ENCODE assay signal across 1 cellular context in genomic region chr17:42900460-42901331, GRCh38.
TF ChIP-seq lines count a peak whose summit lies in the region.

TSS of gene G6PC1 (plus strand) at chr17:42900799. CDS start at chr17:42900877, 78 bp downstream.

TF ChIP-seq in GM23338, 12 proteins besides CTCF, POLR2A, EP300 and RAD21 (continued from another document):
- TF ChIP-seq, protein P1, sequence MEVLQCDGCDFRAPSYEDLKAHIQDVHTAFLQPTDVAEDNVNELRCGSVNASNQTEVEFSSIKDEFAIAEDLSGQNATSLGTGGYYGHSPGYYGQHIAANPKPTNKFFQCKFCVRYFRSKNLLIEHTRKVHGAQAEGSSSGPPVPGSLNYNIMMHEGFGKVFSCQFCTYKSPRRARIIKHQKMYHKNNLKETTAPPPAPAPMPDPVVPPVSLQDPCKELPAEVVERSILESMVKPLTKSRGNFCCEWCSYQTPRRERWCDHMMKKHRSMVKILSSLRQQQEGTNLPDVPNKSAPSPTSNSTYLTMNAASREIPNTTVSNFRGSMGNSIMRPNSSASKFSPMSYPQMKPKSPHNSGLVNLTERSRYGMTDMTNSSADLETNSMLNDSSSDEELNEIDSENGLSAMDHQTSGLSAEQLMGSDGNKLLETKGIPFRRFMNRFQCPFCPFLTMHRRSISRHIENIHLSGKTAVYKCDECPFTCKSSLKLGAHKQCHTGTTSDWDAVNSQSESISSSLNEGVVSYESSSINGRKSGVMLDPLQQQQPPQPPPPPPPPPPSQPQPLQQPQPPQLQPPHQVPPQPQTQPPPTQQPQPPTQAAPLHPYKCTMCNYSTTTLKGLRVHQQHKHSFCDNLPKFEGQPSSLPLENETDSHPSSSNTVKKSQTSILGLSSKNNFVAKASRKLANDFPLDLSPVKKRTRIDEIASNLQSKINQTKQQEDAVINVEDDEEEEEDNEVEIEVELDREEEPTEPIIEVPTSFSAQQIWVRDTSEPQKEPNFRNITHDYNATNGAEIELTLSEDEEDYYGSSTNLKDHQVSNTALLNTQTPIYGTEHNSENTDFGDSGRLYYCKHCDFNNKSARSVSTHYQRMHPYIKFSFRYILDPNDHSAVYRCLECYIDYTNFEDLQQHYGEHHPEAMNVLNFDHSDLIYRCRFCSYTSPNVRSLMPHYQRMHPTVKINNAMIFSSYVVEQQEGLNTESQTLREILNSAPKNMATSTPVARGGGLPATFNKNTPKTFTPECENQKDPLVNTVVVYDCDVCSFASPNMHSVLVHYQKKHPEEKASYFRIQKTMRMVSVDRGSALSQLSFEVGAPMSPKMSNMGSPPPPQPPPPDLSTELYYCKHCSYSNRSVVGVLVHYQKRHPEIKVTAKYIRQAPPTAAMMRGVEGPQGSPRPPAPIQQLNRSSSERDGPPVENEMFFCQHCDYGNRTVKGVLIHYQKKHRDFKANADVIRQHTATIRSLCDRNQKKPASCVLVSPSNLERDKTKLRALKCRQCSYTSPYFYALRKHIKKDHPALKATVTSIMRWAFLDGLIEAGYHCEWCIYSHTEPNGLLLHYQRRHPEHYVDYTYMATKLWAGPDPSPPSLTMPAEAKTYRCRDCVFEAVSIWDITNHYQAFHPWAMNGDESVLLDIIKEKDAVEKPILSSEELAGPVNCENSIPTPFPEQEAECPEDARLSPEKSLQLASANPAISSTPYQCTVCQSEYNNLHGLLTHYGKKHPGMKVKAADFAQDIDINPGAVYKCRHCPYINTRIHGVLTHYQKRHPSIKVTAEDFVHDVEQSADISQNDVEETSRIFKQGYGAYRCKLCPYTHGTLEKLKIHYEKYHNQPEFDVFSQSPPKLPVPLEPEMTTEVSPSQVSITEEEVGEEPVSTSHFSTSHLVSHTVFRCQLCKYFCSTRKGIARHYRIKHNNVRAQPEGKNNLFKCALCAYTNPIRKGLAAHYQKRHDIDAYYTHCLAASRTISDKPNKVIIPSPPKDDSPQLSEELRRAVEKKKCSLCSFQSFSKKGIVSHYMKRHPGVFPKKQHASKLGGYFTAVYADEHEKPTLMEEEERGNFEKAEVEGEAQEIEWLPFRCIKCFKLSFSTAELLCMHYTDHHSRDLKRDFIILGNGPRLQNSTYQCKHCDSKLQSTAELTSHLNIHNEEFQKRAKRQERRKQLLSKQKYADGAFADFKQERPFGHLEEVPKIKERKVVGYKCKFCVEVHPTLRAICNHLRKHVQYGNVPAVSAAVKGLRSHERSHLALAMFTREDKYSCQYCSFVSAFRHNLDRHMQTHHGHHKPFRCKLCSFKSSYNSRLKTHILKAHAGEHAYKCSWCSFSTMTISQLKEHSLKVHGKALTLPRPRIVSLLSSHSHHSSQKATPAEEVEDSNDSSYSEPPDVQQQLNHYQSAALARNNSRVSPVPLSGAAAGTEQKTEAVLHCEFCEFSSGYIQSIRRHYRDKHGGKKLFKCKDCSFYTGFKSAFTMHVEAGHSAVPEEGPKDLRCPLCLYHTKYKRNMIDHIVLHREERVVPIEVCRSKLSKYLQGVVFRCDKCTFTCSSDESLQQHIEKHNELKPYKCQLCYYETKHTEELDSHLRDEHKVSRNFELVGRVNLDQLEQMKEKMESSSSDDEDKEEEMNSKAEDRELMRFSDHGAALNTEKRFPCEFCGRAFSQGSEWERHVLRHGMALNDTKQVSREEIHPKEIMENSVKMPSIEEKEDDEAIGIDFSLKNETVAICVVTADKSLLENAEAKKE (CRISPR knock-in tag; IDR thresholded peaks at IDR 0.05): no peak
- TF ChIP-seq JUNB (IDR thresholded peaks at IDR 0.05; ENCODE audit: unreplicated experiment) (no peak), STAT1 (IDR thresholded peaks at IDR 0.05; ENCODE audit: unreplicated experiment) (no peak)
